14 cellular contexts compared by ENCODE assay signal in genomic region chr17:82016061-82016874, GRCh38. TPM values are rescaled to one million over a fixed set of nuclear protein-coding genes. Genes with fewer than 3 reads are reported as not detected.
A peak's percentile ranks its signal among the peaks of the same experiment; 100 is the strongest.
DNase-seq lines count a peak whose midpoint lies in the region; ATAC-seq, FAIRE-seq and TF ChIP-seq lines count a peak whose summit lies in the region.
"Had no signal": no experiment of that assay in that cellular context is flagged by ENCODE, and none has a peak within 500 bp of the region (broad histone marks: within the 10 kb centered on the region; RNA-seq: fewer than 3 reads in every experiment).

No MANE protein-coding gene starts in this region.

- H3K36me3 ChIP-seq in HEK293 (ENCODE audit: control insufficient read depth in 2 of 2, insufficient read depth in 1 of 2, low read length in 2 of 2) (peaks cover 0 to 25% of the 10 kb centered on the region in 2 experiments; a peak in 1 of 3 replicates), GM12878 (ENCODE audit: control insufficient read depth in 2 of 2, insufficient read depth in 2 of 2, low read length in 1 of 2) (no peaks in the 10 kb centered on the region; a peak in 2 of 4 replicates), mesenchymal stem cell (ENCODE audit: control insufficient read depth in 1 of 2, insufficient read depth in 2 of 2, low read depth in 1 of 2, low read length in 2 of 2) (peaks cover 15 to 79% of the 10 kb centered on the region in 2 experiments)

- DNase-seq in GM12878 (ENCODE audit: low read depth, low spot score) (no peak), mesenchymal stem cell (no peak), NCI-H526 (lab: John Stamatoyannopoulos, UW) (no peak), GM19238 (ENCODE audit: insufficient read length, low spot score) (no peak)
- DNase-seq in activated CD4-positive, alpha-beta T cell treated with anti-CD3 and anti-CD28 coated beads, Interleukin-2, amount 50 U/mL, for 48 hours, result no peak
- DNase-seq: ACHN; CD4-positive, CD25-positive, alpha-beta regulatory T cell; DMS53; GF-D8; IMR-90 had no signal

- peaks cover 9% of the 10 kb centered on the region for H3K79me2 ChIP-seq in GM12878 (ENCODE audit: control insufficient read depth, insufficient read depth, low read length)

- H2BK120ac ChIP-seq in mesenchymal stem cell (ENCODE audit: low read depth, low read length), result no peak overlapping the region

- H3K79me1 ChIP-seq in mesenchymal stem cell (replicated peaks; ENCODE audit: low read length, poor library complexity, severe bottlenecking), result peaks cover 10% of the 10 kb centered on the region

- no peak for TF ChIP-seq CTCF in HEK293 (tag by site-specific recombination; IDR thresholded peaks at IDR 0.05)
- no peak for TF ChIP-seq CTCF in GM12878 (IDR thresholded peaks at IDR 0.05 in 2 of 3, conservative IDR thresholded peaks at IDR 0.05 in 1 of 3; ENCODE audit: control insufficient read depth in 2 of 3, extremely low read depth in 1 of 3, insufficient read depth in 1 of 3, low read depth in 3 of 3, low read length in 3 of 3)

- no peaks in the 10 kb centered on the region for H3K27me3 ChIP-seq in GM12878 (replicated peaks in 1 of 2; ENCODE audit: control insufficient read depth in 2 of 2, insufficient read depth in 2 of 2, low read length in 1 of 2)
- H3K27me3 ChIP-seq in mesenchymal stem cell (ENCODE audit: control insufficient read depth in 1 of 2, insufficient read depth in 1 of 2, low read length in 2 of 2), result no peaks in the 10 kb centered on the region

- no peak for ATAC-seq in GM12878

- POLR2A ChIA-PET in HEK293 (lab: Yijun Ruan, JAX), result interaction anchor here (0.6 to 4.7 kb wide), 4 partner anchors 12 to 288 kb away, joined by 3 to 13 read pairs (median 6); partner anchors contain the start of gene DCXR
- POLR2A ChIA-PET in GM12878 (lab: Charles Lee), result no interaction called here

- TF ChIP-seq RAD21 in GM12878 (IDR thresholded peaks at IDR 0.05; ENCODE audit: insufficient read depth, low read depth, low read length), result no peak

- WGBS in GM12878 (ENCODE audit: insufficient coverage, insufficient replicate concordance, low lambda C conversion rate, missing lambda C conversion rate), result 73% methylated on average over 28 of the region's 28 CpGs
- 95% methylated on average over 24 of the region's 28 CpGs for WGBS in mesenchymal stem cell

- no peak for FAIRE-seq in GM12878 (lab: Jason Lieb, UNC)
- FAIRE-seq: H54 had no signal

- SMC1A ChIA-PET in GM12878 (lab: Charles Lee; ENCODE audit: uncharacterized antibody, unreplicated experiment), result no interaction called here

- no peak for TF ChIP-seq EP300 in GM12878 (IDR thresholded peaks at IDR 0.05; ENCODE audit: borderline replicate concordance in 1 of 2, control insufficient read depth in 1 of 2, low read depth in 2 of 2, low read length in 2 of 2)

- H2AK5ac ChIP-seq in mesenchymal stem cell (ENCODE audit: low read length, severe bottlenecking), result no peak overlapping the region

- RAD21 ChIA-PET in GM12878 (lab: Charles Lee; ENCODE audit: unreplicated experiment), result interaction anchor here (1.8 kb wide), 1 partner anchor 56 kb away, joined by 6 read pairs; no protein-coding TSS in a partner anchor

- BruUV-seq in GM12878 (replicated peaks; lab: Mats Ljungman, UMichigan), result no TSS peak

- CTCF ChIA-PET in HEK293 (lab: Yijun Ruan, JAX) (interaction anchor here (0.6 to 1.6 kb wide), 3 partner anchors 14 to 56 kb away, joined by 3 to 6 read pairs (median 5); no protein-coding TSS in a partner anchor), GM12878 (lab: Yijun Ruan, JAX) (interaction anchor here (0.6 to 0.9 kb wide), 2 partner anchors 40 to 57 kb away, joined by 3 read pairs; no protein-coding TSS in a partner anchor)

- no peak overlapping the region for H3K23ac ChIP-seq in mesenchymal stem cell (ENCODE audit: low read length in 2 of 2)

- no peak overlapping the region for H2AFZ ChIP-seq in GM12878 (ENCODE audit: control insufficient read depth, low read depth, low read length)
- H2AFZ ChIP-seq in mesenchymal stem cell (ENCODE audit: low read depth, low read length), result no peak overlapping the region

- H4K8ac ChIP-seq in mesenchymal stem cell (ENCODE audit: low read length), result no peak overlapping the region

- H4K20me1 ChIP-seq in GM12878 (ENCODE audit: control insufficient read depth, insufficient read depth), result no peaks in the 10 kb centered on the region

- no peaks in the 10 kb centered on the region; the same call in 1 of the 2 replicates for H3K4me1 ChIP-seq in HEK293 (ENCODE audit: control insufficient read depth, insufficient read depth, low read length)
- H3K4me1 ChIP-seq in GM12878 (ENCODE audit: control insufficient read depth, insufficient read depth, low read length), result peaks cover 1% of the 10 kb centered on the region; the same call in 1 of the 2 replicates
- H3K4me1 ChIP-seq in mesenchymal stem cell (ENCODE audit: control insufficient read depth, insufficient read depth, low read depth, low read length), result peaks cover 19% of the 10 kb centered on the region

- no peak overlapping the region for H2BK12ac ChIP-seq in mesenchymal stem cell (ENCODE audit: low read length in 2 of 2)

- no peak overlapping the region for H2BK5ac ChIP-seq in mesenchymal stem cell (ENCODE audit: low read depth, low read length, poor library complexity, severe bottlenecking)

- in situ Hi-C loops in GM12878 (cut with MboI), result no loop called here

- peak overlapping the region in 1 of 2 experiments; percentile 17 for H3K4ac ChIP-seq in mesenchymal stem cell (ENCODE audit: low read depth in 1 of 2, low read length in 2 of 2)

- H3K18ac ChIP-seq in mesenchymal stem cell (ENCODE audit: low read depth in 1 of 2, low read length in 2 of 2), result no peak overlapping the region

- H3K4me2 ChIP-seq in GM12878 (ENCODE audit: control insufficient read depth, insufficient read depth) (no peak overlapping the region), mesenchymal stem cell (ENCODE audit: low read length, poor library complexity, severe bottlenecking) (no peak overlapping the region)

- intact Hi-C loops in GM12878 (cut with micrococcal nuclease; ENCODE audit: unreplicated experiment), result no loop called here

- H3K14ac ChIP-seq in mesenchymal stem cell (ENCODE audit: low read length in 2 of 2), result no peak overlapping the region

- peak; percentile 6 for TF ChIP-seq POLR2A in GM12878 (IDR thresholded peaks at IDR 0.05; ENCODE audit: low read depth, low read length)

- no peaks in the 10 kb centered on the region for H3K9me3 ChIP-seq in HEK293 (ENCODE audit: control insufficient read depth, insufficient read depth, low read depth, low read length)
- H3K9me3 ChIP-seq in GM12878 (replicated peaks; ENCODE audit: control insufficient read depth, insufficient read depth, low read length), result no peaks in the 10 kb centered on the region
- H3K9me3 ChIP-seq in mesenchymal stem cell (ENCODE audit: control insufficient read depth, low read length), result no peaks in the 10 kb centered on the region
- H3K9me3 ChIP-seq: BLaER1 treated with 17β-estradiol and CSF1 and Interleukin-3, amounts not matched to agents 10 nM and 100 nM had no signal

- H2BK15ac ChIP-seq in mesenchymal stem cell (ENCODE audit: low read depth, poor library complexity, severe bottlenecking), result no peak overlapping the region

- peak overlapping the region; percentile 14 for H4K91ac ChIP-seq in mesenchymal stem cell (ENCODE audit: low read length)

- no peak overlapping the region for H3K27ac ChIP-seq in HEK293 (ENCODE audit: extremely low read depth, low read depth, low read length)
- H3K27ac ChIP-seq in GM12878 (ENCODE audit: control insufficient read depth, insufficient read depth), result no peak overlapping the region
- no peak overlapping the region for H3K27ac ChIP-seq in mesenchymal stem cell (ENCODE audit: low read length, poor library complexity, severe bottlenecking)
- H3K27ac ChIP-seq: BLaER1 treated with 17β-estradiol and CSF1 and Interleukin-3, amounts not matched to agents 10 nM and 100 nM had no signal

- no peak overlapping the region for H3K9ac ChIP-seq in GM12878 (ENCODE audit: control insufficient read depth, insufficient read depth, low read length)
- H3K9ac ChIP-seq in mesenchymal stem cell (ENCODE audit: low read length), result no peak overlapping the region

- H3K4me3 ChIP-seq in HEK293 (ENCODE audit: low read depth, low read length), result no peak overlapping the region
- H3K4me3 ChIP-seq in GM12878, result no peak overlapping the region
- H3K4me3 ChIP-seq in mesenchymal stem cell (ENCODE audit: insufficient read depth in 1 of 2, low read depth in 1 of 2, low read length in 2 of 2), result no peak overlapping the region
- H3K4me3 ChIP-seq: BLaER1 treated with 17β-estradiol and CSF1 and Interleukin-3, amounts not matched to agents 10 nM and 100 nM had no signal

RNA-seq across cellular contexts. Expression of gene CENPX, which starts 6.4 kb away (rescaled TPM):
- total RNA-seq in GM12878 (2013; cell fraction: nucleolus; rRNA removed), result 11.1 and 12.5 TPM in 2 replicates
- total RNA-seq in GM12878 (2014; rRNA removed) (84.0 and 101 TPM in 2 replicates), GM12878 (2014; rRNA removed; fragmentation: Illumina TruSeq; extraction: Trizol) (36.1 and 39.4 TPM in 2 replicates), GM12878 (2021) (84.0 and 89.0 TPM in 2 replicates)
- polyA plus RNA-seq in GM12878 (2011; ENCODE audit: low read depth), result 25.7 TPM
- polyA plus RNA-seq in GM12878 (2011; rRNA removed) (29.3 and 54.8 TPM in 2 replicates), GM12878 (2014; fragmentation: Illumina TruSeq; extraction: Trizol) (4.1 and 26.8 TPM in 2 replicates), GM12878 (2014; fragmentation: Nextera tagmentation; extraction: Ambion mirVana) (10 to 100 TPM; 11.7 to 39.3 TPM), GM12878 (2014; rRNA removed) (111 and 113 TPM in 2 replicates), GM12878 (2016; fragmentation: Nextera tagmentation; extraction: Ambion mirVana) (100 to 1,000 TPM; 181 to 182 TPM)
- 67.3 and 105 TPM in 2 replicates for polyA plus RNA-seq in GM12878 (2011; cell fraction: cytosol; rRNA removed)
- 77.9 and 82.8 TPM in 2 replicates for polyA plus RNA-seq in GM12878 (2011; cell fraction: nucleus; rRNA removed)
- polyA plus RNA-seq in GM12878 (2012), result 34.3 and 37.6 TPM in 2 replicates
- polyA minus RNA-seq in GM12878 (2011; rRNA and poly(A)+ RNA removed), result 10.0 and 21.6 TPM in 2 replicates
- polyA minus RNA-seq in GM12878 (2011; cell fraction: cytosol; rRNA and poly(A)+ RNA removed), result 10.6 and 11.4 TPM in 2 replicates
- 12.7 and 15.8 TPM in 2 replicates for polyA minus RNA-seq in GM12878 (2011; cell fraction: nucleus; rRNA and poly(A)+ RNA removed)
- polyA plus RNA-seq in mesenchymal stem cell (2013, experiment 1 of 2), result 26.5 TPM
- polyA plus RNA-seq in mesenchymal stem cell (2013, experiment 2 of 2), result 26.0 TPM

RNA-seq across cellular contexts. Expression of gene LRRC45, which starts 6.8 kb away (rescaled TPM):
- 22.5 and 23.4 TPM in 2 replicates for total RNA-seq in GM12878 (2013; cell fraction: nucleolus; rRNA removed)
- total RNA-seq in GM12878 (2014; rRNA removed) (18.6 and 24.2 TPM in 2 replicates), GM12878 (2014; rRNA removed; fragmentation: Illumina TruSeq; extraction: Trizol) (5.9 and 8.9 TPM in 2 replicates), GM12878 (2021) (24.9 and 27.7 TPM in 2 replicates)
- 2.2 TPM for polyA plus RNA-seq in GM12878 (2011; ENCODE audit: low read depth)
- polyA plus RNA-seq in GM12878 (2011; rRNA removed) (4.5 and 7.7 TPM in 2 replicates), GM12878 (2014; fragmentation: Illumina TruSeq; extraction: Trizol) (2.5 and 3.6 TPM in 2 replicates), GM12878 (2014; fragmentation: Nextera tagmentation; extraction: Ambion mirVana) (under 1 TPM; 0.03 to 0.05 TPM), GM12878 (2014; rRNA removed) (24.2 and 24.4 TPM in 2 replicates), GM12878 (2016; fragmentation: Nextera tagmentation; extraction: Ambion mirVana) (10 to 100 TPM; 12.0 to 13.4 TPM)
- 7.3 and 16.6 TPM in 2 replicates for polyA plus RNA-seq in GM12878 (2011; cell fraction: cytosol; rRNA removed)
- polyA plus RNA-seq in GM12878 (2011; cell fraction: nucleus; rRNA removed), result 72.6 and 103 TPM in 2 replicates
- 8.6 and 9.9 TPM in 2 replicates for polyA plus RNA-seq in GM12878 (2012)
- 4.2 and 11.4 TPM in 2 replicates for polyA minus RNA-seq in GM12878 (2011; rRNA and poly(A)+ RNA removed)
- polyA minus RNA-seq in GM12878 (2011; cell fraction: cytosol; rRNA and poly(A)+ RNA removed), result 4.7 and 6.4 TPM in 2 replicates
- 12.8 and 27.8 TPM in 2 replicates for polyA minus RNA-seq in GM12878 (2011; cell fraction: nucleus; rRNA and poly(A)+ RNA removed)
- polyA plus RNA-seq in mesenchymal stem cell (2013, experiment 1 of 2), result 4.8 TPM
- 5.2 TPM for polyA plus RNA-seq in mesenchymal stem cell (2013, experiment 2 of 2)

RNA-seq across cellular contexts. Expression of gene RAC3, which starts 15.2 kb away (rescaled TPM):
- 2.7 and 4.9 TPM in 2 replicates for total RNA-seq in GM12878 (2013; cell fraction: nucleolus; rRNA removed)
- 23.5 and 29.8 TPM in 2 replicates for total RNA-seq in GM12878 (2014; rRNA removed)
- total RNA-seq in GM12878 (2014; rRNA removed; fragmentation: Illumina TruSeq; extraction: Trizol), result 9.0 and 9.2 TPM in 2 replicates
- total RNA-seq in GM12878 (2021), result 14.6 and 16.2 TPM in 2 replicates
- 0.71 TPM for polyA plus RNA-seq in GM12878 (2011; ENCODE audit: low read depth)
- 1.2 and 4.2 TPM in 2 replicates for polyA plus RNA-seq in GM12878 (2011; rRNA removed)
- 4.7 and 7.5 TPM in 2 replicates for polyA plus RNA-seq in GM12878 (2011; cell fraction: cytosol; rRNA removed)
- 33.2 and 47.4 TPM in 2 replicates for polyA plus RNA-seq in GM12878 (2011; cell fraction: nucleus; rRNA removed)
- polyA plus RNA-seq in GM12878 (2012), result 3.4 and 4.9 TPM in 2 replicates
- 2.8 and 9.8 TPM in 2 replicates for polyA plus RNA-seq in GM12878 (2014; fragmentation: Illumina TruSeq; extraction: Trizol)
- polyA plus RNA-seq in GM12878 (2014; fragmentation: Nextera tagmentation; extraction: Ambion mirVana), result under 1 TPM; 0.11 to 0.16 TPM
- 32.9 and 39.8 TPM in 2 replicates for polyA plus RNA-seq in GM12878 (2014; rRNA removed)
- polyA plus RNA-seq in GM12878 (2016; fragmentation: Nextera tagmentation; extraction: Ambion mirVana), result 1 to 10 TPM; 1.7 TPM
- 0.44 and 1.0 TPM in 2 replicates for polyA minus RNA-seq in GM12878 (2011; rRNA and poly(A)+ RNA removed)
- polyA minus RNA-seq in GM12878 (2011; cell fraction: cytosol; rRNA and poly(A)+ RNA removed), result 3.1 TPM in 1 of 2 replicates, not detected in the other
- polyA minus RNA-seq in GM12878 (2011; cell fraction: nucleus; rRNA and poly(A)+ RNA removed), result 2.3 and 4.8 TPM in 2 replicates
- polyA plus RNA-seq in mesenchymal stem cell (2013, experiment 1 of 2), result 33.3 TPM
- 31.4 TPM for polyA plus RNA-seq in mesenchymal stem cell (2013, experiment 2 of 2)
- total RNA-seq: A172 had no signal

RNA-seq across cellular contexts. Expression of gene DCXR, which starts 21.2 kb away (rescaled TPM):
- 13.4 and 14.9 TPM in 2 replicates for total RNA-seq in GM12878 (2013; cell fraction: nucleolus; rRNA removed)
- total RNA-seq in GM12878 (2014; rRNA removed) (80.8 and 85.8 TPM in 2 replicates), GM12878 (2014; rRNA removed; fragmentation: Illumina TruSeq; extraction: Trizol) (32.4 and 39.9 TPM in 2 replicates), GM12878 (2021) (110 and 119 TPM in 2 replicates)
- polyA plus RNA-seq in GM12878 (2011; ENCODE audit: low read depth), result 79.4 TPM
- polyA plus RNA-seq in GM12878 (2011; rRNA removed) (29.9 and 66.6 TPM in 2 replicates), GM12878 (2014; fragmentation: Illumina TruSeq; extraction: Trizol) (45.6 and 92.0 TPM in 2 replicates), GM12878 (2014; fragmentation: Nextera tagmentation; extraction: Ambion mirVana) (10 to 100 TPM; 12.3 to 44.8 TPM), GM12878 (2014; rRNA removed) (128 and 151 TPM in 2 replicates), GM12878 (2016; fragmentation: Nextera tagmentation; extraction: Ambion mirVana) (100 to 1,000 TPM; 122 to 139 TPM)
- polyA plus RNA-seq in GM12878 (2011; cell fraction: cytosol; rRNA removed), result 188 and 195 TPM in 2 replicates
- 136 and 154 TPM in 2 replicates for polyA plus RNA-seq in GM12878 (2011; cell fraction: nucleus; rRNA removed)
- polyA plus RNA-seq in GM12878 (2012), result 73.6 and 79.6 TPM in 2 replicates
- 53.5 and 69.9 TPM in 2 replicates for polyA minus RNA-seq in GM12878 (2011; rRNA and poly(A)+ RNA removed)
- polyA minus RNA-seq in GM12878 (2011; cell fraction: cytosol; rRNA and poly(A)+ RNA removed), result 23.2 and 25.8 TPM in 2 replicates
- polyA minus RNA-seq in GM12878 (2011; cell fraction: nucleus; rRNA and poly(A)+ RNA removed), result 21.6 and 34.3 TPM in 2 replicates
- polyA plus RNA-seq in mesenchymal stem cell (2013, experiment 1 of 2), result 39.7 TPM
- polyA plus RNA-seq in mesenchymal stem cell (2013, experiment 2 of 2), result 43.5 TPM

RNA-seq across cellular contexts. Expression of gene RFNG, which starts 35.3 kb away (rescaled TPM):
- total RNA-seq in GM12878 (2013; cell fraction: nucleolus; rRNA removed), result 23.5 and 23.7 TPM in 2 replicates
- total RNA-seq in GM12878 (2014; rRNA removed) (14.5 and 14.8 TPM in 2 replicates), GM12878 (2014; rRNA removed; fragmentation: Illumina TruSeq; extraction: Trizol) (5.2 and 7.8 TPM in 2 replicates), GM12878 (2021) (17.7 and 19.6 TPM in 2 replicates)
- polyA plus RNA-seq in GM12878 (2011; ENCODE audit: low read depth), result 10.9 TPM
- polyA plus RNA-seq in GM12878 (2011; rRNA removed) (4.4 and 7.1 TPM in 2 replicates), GM12878 (2014; fragmentation: Illumina TruSeq; extraction: Trizol) (1.3 and 7.2 TPM in 2 replicates), GM12878 (2014; fragmentation: Nextera tagmentation; extraction: Ambion mirVana) (under 1 TPM; 0.10 to 0.93 TPM), GM12878 (2014; rRNA removed) (19.0 and 22.4 TPM in 2 replicates), GM12878 (2016; fragmentation: Nextera tagmentation; extraction: Ambion mirVana) (1 to 10 TPM; 1.6 to 2.6 TPM)
- 6.6 and 12.0 TPM in 2 replicates for polyA plus RNA-seq in GM12878 (2011; cell fraction: cytosol; rRNA removed)
- polyA plus RNA-seq in GM12878 (2011; cell fraction: nucleus; rRNA removed), result 83.6 and 89.3 TPM in 2 replicates
- polyA plus RNA-seq in GM12878 (2012), result 20.4 and 23.3 TPM in 2 replicates
- 2.4 and 4.8 TPM in 2 replicates for polyA minus RNA-seq in GM12878 (2011; rRNA and poly(A)+ RNA removed)
- polyA minus RNA-seq in GM12878 (2011; cell fraction: cytosol; rRNA and poly(A)+ RNA removed), result 2.9 and 4.4 TPM in 2 replicates
- 8.1 and 8.2 TPM in 2 replicates for polyA minus RNA-seq in GM12878 (2011; cell fraction: nucleus; rRNA and poly(A)+ RNA removed)
- polyA plus RNA-seq in mesenchymal stem cell (2013, experiment 1 of 2), result 31.3 TPM
- polyA plus RNA-seq in mesenchymal stem cell (2013, experiment 2 of 2), result 31.7 TPM
